8 cellular contexts compared by ENCODE assay signal in the genomic region with DNA sequence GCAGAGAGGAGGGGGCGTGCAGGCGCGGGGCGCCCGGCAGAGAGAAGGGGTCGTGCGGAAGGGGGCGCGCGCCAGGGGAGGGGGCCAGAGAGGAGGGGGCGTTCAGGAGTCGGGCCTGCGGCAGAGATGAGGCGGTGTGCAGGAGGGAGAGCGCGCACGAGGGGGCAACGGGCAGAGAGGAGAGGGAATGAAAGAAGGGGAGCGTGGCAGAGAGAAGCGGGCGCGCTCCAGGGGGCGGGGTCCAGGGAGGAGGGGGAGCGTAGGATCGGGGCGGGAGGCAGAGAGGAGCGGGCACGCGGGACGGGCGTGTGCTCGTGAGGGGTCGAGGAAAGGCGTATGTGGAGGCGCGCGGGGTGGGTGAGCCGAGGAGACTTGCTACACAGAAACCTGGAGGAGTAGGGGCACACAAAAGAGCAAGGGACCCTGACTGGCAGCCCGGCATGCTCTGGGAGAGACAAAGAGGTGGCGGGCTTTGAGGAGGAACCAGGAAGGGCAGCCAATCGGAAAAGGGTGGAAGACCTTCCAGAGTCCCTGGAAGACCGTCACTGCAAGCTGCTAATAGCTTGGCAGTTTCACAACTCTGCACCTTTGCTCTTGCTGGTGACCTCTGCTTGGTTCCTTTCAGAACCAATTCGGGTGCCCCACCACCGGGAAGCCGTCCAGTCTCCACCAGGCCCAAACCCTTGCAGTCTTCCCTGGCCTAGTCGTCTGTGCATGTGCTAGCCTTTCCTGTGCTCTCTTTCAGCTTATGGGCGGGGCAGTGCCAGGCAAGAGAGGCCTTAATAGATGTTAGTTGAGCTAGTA. TPM values are rescaled to one million over a fixed set of nuclear protein-coding genes. Genes with fewer than 3 reads are reported as not detected.
DNase-seq lines count a peak whose midpoint lies in the region; ATAC-seq and TF ChIP-seq lines count a peak whose summit lies in the region.

No MANE protein-coding gene starts in this region.

- intact Hi-C loops in prostate gland (cut with DNase I) = no loop called here

- H3K36me3 ChIP-seq in Peyer's patch = no peaks in the 10 kb centered on the region
- no peaks in the 10 kb centered on the region for H3K36me3 ChIP-seq in cardiac muscle cell
- no peaks in the 10 kb centered on the region for H3K36me3 ChIP-seq in prostate gland

- H3K4me1 ChIP-seq in Peyer's patch (peaks cover 0 to 12% (median 0%) of the 10 kb centered on the region in 4 donors), cardiac muscle cell (ENCODE audit: low read depth) (peaks cover 4% of the 10 kb centered on the region), prostate gland (replicated peaks) (peaks cover 4% of the 10 kb centered on the region)

- no peak for ATAC-seq in HG03342 (IDR thresholded peaks at IDR 0.05; ENCODE audit: unreplicated experiment)

- TF ChIP-seq POLR2A in Peyer's patch (IDR thresholded peaks at IDR 0.05) (no peak), prostate gland (IDR thresholded peaks at IDR 0.05) (no peak)

- WGBS in prostate gland = 9% methylated on average over 47 of the region's 47 CpGs

- H3K27ac ChIP-seq in Peyer's patch (no peak overlapping the region), cardiac muscle cell (no peak overlapping the region), prostate gland (no peak overlapping the region)

- peak overlapping the region in 3 of 4 donors; percentile 26 to 48 (median 43) for H3K4me3 ChIP-seq in Peyer's patch
- peak overlapping the region; percentile 55 for H3K4me3 ChIP-seq in cardiac muscle cell
- H3K4me3 ChIP-seq in prostate gland = peak overlapping the region; percentile 19 to 34

- H3K9me3 ChIP-seq in Peyer's patch (no peaks in the 10 kb centered on the region), cardiac muscle cell (ENCODE audit: low read depth) (no peaks in the 10 kb centered on the region), prostate gland (no peaks in the 10 kb centered on the region)

- DNase-seq in Daoy (ENCODE audit: low read depth) = peak; percentile 22
- DNase-seq in Peyer's patch = no peak
- peak; percentile 2 to 58 for DNase-seq in cardiac muscle cell (ENCODE audit: low read depth in 1 of 2, low spot score in 1 of 2)
- no peak for DNase-seq in prostate gland (ENCODE audit: low spot score)
- no peak for DNase-seq in HuH-7 (ENCODE audit: low spot score)
- no peak for DNase-seq in amniotic stem cell (lab: John Stamatoyannopoulos, UW)
- DNase-seq in SKM-1 (lab: John Stamatoyannopoulos, UW; ENCODE audit: unreplicated experiment) = no peak

- H3K27me3 ChIP-seq in Peyer's patch (peaks cover 0 to 11% of the 10 kb centered on the region in 2 donors), cardiac muscle cell (no peaks in the 10 kb centered on the region), prostate gland (replicated peaks; ENCODE audit: insufficient read depth) (no peaks in the 10 kb centered on the region)

- no peak for TF ChIP-seq CTCF in Peyer's patch (IDR thresholded peaks at IDR 0.05)
- TF ChIP-seq CTCF in cardiac muscle cell (IDR thresholded peaks at IDR 0.05; ENCODE audit: low read depth, low read length) = no peak
- TF ChIP-seq CTCF in prostate gland (IDR thresholded peaks at IDR 0.05) = no peak

RNA-seq across cellular contexts. Expression of gene DYDC2, which starts 0.6 kb away (rescaled TPM):
- not detected in 2 replicates for total RNA-seq in Daoy (2014; rRNA removed; shearing (Covaris generic))
- total RNA-seq in Peyer's patch = under 1 TPM in 1 of 4 donors, not detected in 3; 0.70 TPM
- not detected in 2 replicates for total RNA-seq in cardiac muscle cell
- 0.62 TPM in 1 of 2 replicates, not detected in the other for polyA plus RNA-seq in cardiac muscle cell
- total RNA-seq in prostate gland = not detected

RNA-seq across cellular contexts. Expression of gene DYDC1, which starts 0.6 kb away (rescaled TPM):
- total RNA-seq in Daoy (2014; rRNA removed; shearing (Covaris generic)) = not detected in 2 replicates
- total RNA-seq in Peyer's patch = not detected
- total RNA-seq in cardiac muscle cell = not detected in 2 replicates
- 0.41 TPM in 1 of 2 replicates, not detected in the other for polyA plus RNA-seq in cardiac muscle cell
- 1 to 10 TPM in 1 of 2 donors, not detected in 1; 8.7 TPM for total RNA-seq in prostate gland

RNA-seq across cellular contexts. Expression of gene PRXL2A, which starts 51.1 kb away (rescaled TPM):
- 22.6 and 27.0 TPM in 2 replicates for total RNA-seq in Daoy (2014; rRNA removed; shearing (Covaris generic))
- total RNA-seq in Peyer's patch = 10 to 100 TPM; 27.2 to 89.3 (median 60.3) TPM
- 52.0 and 61.8 TPM in 2 replicates for total RNA-seq in cardiac muscle cell
- 132 and 144 TPM in 2 replicates for polyA plus RNA-seq in cardiac muscle cell
- total RNA-seq in prostate gland = 100 to 1,000 TPM in 1 of 2 donors, 10 to 100 TPM in 1; 86.0 to 101 TPM

Comparison
In these comparisons a context has a peak if more than half of its experiments do, and no peak if none do; other contexts are left out.
1. DNase-seq: peak in Daoy (single experiment) and cardiac muscle cell (2 of 2); none in Peyer's patch (0 of 3), prostate gland (single experiment), HuH-7 (single experiment), amniotic stem cell (single experiment) and SKM-1 (single experiment).
2. Peak in every context shown above with its lines, with median percentiles within 50 percentile points of each other: H3K4me3 ChIP-seq.